ENCODE assay signal across 11 cellular contexts in genomic region chr7:2114052-2114451, GRCh38.
DNase-seq lines count a peak whose midpoint lies in the region; ATAC-seq and TF ChIP-seq lines count a peak whose summit lies in the region.
"Had no signal": no experiment of that assay in that cellular context is flagged by ENCODE, and none has a peak within 500 bp of the region (broad histone marks: within the 10 kb centered on the region; RNA-seq: fewer than 3 reads in every experiment).

No MANE protein-coding gene starts in this region.

- no peak overlapping the region for H3K4me3 ChIP-seq in epithelial cell of esophagus (ENCODE audit: low read length)
- H3K4me3 ChIP-seq in skeletal muscle cell (ENCODE audit: low read depth, low read length) = no peak overlapping the region

- CTCF ChIA-PET in RWPE1 (lab: Yijun Ruan, JAX) = no interaction called here

- TF ChIP-seq CTCF in RWPE1 (conservative IDR thresholded peaks at IDR 0.05; ENCODE audit: low read depth) (no peak), epithelial cell of esophagus (IDR thresholded peaks at IDR 0.05; ENCODE audit: insufficient read depth, low read depth, low read length, missing control alignments) (no peak)

- ATAC-seq in HG03342 (IDR thresholded peaks at IDR 0.05; ENCODE audit: unreplicated experiment) = no peak
- ATAC-seq: Panc1 had no signal

- DNase-seq in ELR (ENCODE audit: low read depth) = peak; percentile 89
- peak; percentile 74 for DNase-seq in RWPE1 (ENCODE audit: low spot score)
- DNase-seq in epithelial cell of esophagus (ENCODE audit: low read depth) = peak; percentile 31
- DNase-seq in skeletal muscle cell (ENCODE audit: low read depth) = peak; percentile 79
- DNase-seq in NCI-H774 (lab: John Stamatoyannopoulos, UW) = no peak
- no peak for DNase-seq in NCI-H510A treated with DMSO at 0.1 percent for 48 hours (lab: John Stamatoyannopoulos, UW)
- DNase-seq: activated T-cell treated with anti-CD3 and anti-CD28 coated beads, Interleukin-2, amount 50 U/mL, for 1 hour; stimulated activated CD4-positive, alpha-beta T cell treated with anti-CD3 and anti-CD28 coated beads, Interleukin-2, amount 100 ng/mL, for 24 hours; stimulated activated naive CD4-positive, alpha-beta T cell had no signal

- POLR2A ChIA-PET in RWPE1 (lab: Yijun Ruan, JAX; ENCODE audit: low non-redundant PET) = no interaction called here

- H3K27ac ChIP-seq in RWPE1 = peak overlapping the region; percentile 41

Comparison
In these comparisons a context has a peak if more than half of its experiments do, and no peak if none do; other contexts are left out.
1. DNase-seq: peak in ELR (single experiment), RWPE1 (single experiment), epithelial cell of esophagus (single experiment) and skeletal muscle cell (single experiment); none in NCI-H774 (single experiment) and NCI-H510A treated with DMSO at 0.1 percent for 48 hours (single experiment).